In the genomic region with DNA sequence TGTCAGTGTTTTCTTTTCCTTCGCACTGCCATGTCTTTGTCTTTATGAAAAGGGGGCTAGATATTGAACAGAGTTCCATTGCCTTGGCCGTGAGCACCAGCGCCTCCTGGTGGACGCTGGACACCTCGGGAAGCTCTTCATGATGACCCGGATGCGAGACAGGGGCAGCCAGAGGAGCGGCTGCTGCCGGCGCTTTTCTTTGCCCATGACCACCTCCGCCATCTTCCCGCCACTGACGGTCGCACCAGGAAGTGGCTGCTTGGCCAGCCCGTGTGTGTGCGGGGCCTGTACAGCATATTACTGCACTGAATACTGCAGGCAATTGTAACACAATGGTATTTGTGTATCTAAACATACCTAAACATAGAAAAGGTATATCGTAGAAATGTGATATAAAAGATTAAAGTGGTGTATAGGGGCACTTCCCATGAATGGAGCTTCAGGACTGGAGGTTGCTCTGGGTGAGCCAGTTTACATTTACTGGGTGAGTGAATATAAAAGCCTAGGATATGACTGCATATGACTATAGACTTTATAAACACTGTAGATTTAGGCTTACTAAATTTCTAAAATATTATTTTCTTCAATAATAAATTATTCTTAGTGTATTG, we compare ENCODE assay signal across 1 cellular context.
TF ChIP-seq lines count a peak whose summit lies in the region.

No MANE protein-coding gene starts in this region.

TF ChIP-seq in HepG2, 621 proteins besides CTCF, POLR2A, EP300 and RAD21 (continued from another document):
- TF ChIP-seq, protein P1, sequence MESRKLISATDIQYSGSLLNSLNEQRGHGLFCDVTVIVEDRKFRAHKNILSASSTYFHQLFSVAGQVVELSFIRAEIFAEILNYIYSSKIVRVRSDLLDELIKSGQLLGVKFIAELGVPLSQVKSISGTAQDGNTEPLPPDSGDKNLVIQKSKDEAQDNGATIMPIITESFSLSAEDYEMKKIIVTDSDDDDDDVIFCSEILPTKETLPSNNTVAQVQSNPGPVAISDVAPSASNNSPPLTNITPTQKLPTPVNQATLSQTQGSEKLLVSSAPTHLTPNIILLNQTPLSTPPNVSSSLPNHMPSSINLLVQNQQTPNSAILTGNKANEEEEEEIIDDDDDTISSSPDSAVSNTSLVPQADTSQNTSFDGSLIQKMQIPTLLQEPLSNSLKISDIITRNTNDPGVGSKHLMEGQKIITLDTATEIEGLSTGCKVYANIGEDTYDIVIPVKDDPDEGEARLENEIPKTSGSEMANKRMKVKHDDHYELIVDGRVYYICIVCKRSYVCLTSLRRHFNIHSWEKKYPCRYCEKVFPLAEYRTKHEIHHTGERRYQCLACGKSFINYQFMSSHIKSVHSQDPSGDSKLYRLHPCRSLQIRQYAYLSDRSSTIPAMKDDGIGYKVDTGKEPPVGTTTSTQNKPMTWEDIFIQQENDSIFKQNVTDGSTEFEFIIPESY (CRISPR knock-in tag; IDR thresholded peaks at IDR 0.05): peak; percentile 38; the same call in 1 of the 2 replicates
- TF ChIP-seq ZNF205 (CRISPR knock-in tag; IDR thresholded peaks at IDR 0.05) (no peak), GABPB1 (CRISPR knock-in tag; IDR thresholded peaks at IDR 0.05) (peak; percentile 52; the same call in 1 of the 2 replicates), XBP1 (CRISPR knock-in tag; IDR thresholded peaks at IDR 0.05) (no peak), ZNF564 (CRISPR knock-in tag; IDR thresholded peaks at IDR 0.05) (no peak), ZZZ3 (CRISPR knock-in tag; IDR thresholded peaks at IDR 0.05; ENCODE audit: borderline replicate concordance) (no peak), ARNTL (CRISPR knock-in tag; IDR thresholded peaks at IDR 0.05) (no peak), U2AF2 (IDR thresholded peaks at IDR 0.05; ENCODE audit: low read depth, low read length) (no peak), MATR3 (CRISPR knock-in tag; IDR thresholded peaks at IDR 0.05) (no peak), NR2C2 (CRISPR knock-in tag; IDR thresholded peaks at IDR 0.05; ENCODE audit: borderline replicate concordance) (peak; percentile 74)
- TF ChIP-seq, protein P2, sequence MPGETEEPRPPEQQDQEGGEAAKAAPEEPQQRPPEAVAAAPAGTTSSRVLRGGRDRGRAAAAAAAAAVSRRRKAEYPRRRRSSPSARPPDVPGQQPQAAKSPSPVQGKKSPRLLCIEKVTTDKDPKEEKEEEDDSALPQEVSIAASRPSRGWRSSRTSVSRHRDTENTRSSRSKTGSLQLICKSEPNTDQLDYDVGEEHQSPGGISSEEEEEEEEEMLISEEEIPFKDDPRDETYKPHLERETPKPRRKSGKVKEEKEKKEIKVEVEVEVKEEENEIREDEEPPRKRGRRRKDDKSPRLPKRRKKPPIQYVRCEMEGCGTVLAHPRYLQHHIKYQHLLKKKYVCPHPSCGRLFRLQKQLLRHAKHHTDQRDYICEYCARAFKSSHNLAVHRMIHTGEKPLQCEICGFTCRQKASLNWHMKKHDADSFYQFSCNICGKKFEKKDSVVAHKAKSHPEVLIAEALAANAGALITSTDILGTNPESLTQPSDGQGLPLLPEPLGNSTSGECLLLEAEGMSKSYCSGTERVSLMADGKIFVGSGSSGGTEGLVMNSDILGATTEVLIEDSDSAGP (CRISPR knock-in tag; IDR thresholded peaks at IDR 0.05; ENCODE audit: borderline replicate concordance): peak; percentile 20; the same call in 1 of the 2 replicates
- TF ChIP-seq, protein P3, sequence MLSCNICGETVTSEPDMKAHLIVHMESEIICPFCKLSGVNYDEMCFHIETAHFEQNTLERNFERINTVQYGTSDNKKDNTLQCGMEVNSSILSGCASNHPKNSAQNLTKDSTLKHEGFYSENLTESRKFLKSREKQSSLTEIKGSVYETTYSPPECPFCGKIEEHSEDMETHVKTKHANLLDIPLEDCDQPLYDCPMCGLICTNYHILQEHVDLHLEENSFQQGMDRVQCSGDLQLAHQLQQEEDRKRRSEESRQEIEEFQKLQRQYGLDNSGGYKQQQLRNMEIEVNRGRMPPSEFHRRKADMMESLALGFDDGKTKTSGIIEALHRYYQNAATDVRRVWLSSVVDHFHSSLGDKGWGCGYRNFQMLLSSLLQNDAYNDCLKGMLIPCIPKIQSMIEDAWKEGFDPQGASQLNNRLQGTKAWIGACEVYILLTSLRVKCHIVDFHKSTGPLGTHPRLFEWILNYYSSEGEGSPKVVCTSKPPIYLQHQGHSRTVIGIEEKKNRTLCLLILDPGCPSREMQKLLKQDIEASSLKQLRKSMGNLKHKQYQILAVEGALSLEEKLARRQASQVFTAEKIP (CRISPR knock-in tag; IDR thresholded peaks at IDR 0.05; ENCODE audit: borderline replicate concordance): no peak
- TF ChIP-seq, protein P4, sequence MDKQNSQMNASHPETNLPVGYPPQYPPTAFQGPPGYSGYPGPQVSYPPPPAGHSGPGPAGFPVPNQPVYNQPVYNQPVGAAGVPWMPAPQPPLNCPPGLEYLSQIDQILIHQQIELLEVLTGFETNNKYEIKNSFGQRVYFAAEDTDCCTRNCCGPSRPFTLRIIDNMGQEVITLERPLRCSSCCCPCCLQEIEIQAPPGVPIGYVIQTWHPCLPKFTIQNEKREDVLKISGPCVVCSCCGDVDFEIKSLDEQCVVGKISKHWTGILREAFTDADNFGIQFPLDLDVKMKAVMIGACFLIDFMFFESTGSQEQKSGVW (CRISPR knock-in tag; IDR thresholded peaks at IDR 0.05; ENCODE audit: borderline replicate concordance): no peak
- TF ChIP-seq, protein P5, sequence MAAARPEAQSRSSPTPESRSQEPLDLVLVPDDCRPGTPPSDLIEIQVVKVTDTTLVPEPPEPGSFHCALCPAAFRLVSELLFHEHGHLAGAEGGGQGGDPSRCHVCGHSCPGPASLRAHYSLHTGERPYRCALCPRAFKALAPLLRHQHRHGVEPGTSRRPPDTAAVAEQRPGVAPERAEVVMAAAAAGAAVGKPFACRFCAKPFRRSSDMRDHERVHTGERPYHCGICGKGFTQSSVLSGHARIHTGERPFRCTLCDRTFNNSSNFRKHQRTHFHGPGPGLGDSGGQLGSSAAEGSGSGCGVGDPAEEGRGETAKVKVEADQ (CRISPR knock-in tag; IDR thresholded peaks at IDR 0.05; ENCODE audit: borderline replicate concordance): no peak
TF ChIP-seq in HepG2: peak in this region for 10.
